8 cellular contexts compared by ENCODE assay signal in the genomic region with DNA sequence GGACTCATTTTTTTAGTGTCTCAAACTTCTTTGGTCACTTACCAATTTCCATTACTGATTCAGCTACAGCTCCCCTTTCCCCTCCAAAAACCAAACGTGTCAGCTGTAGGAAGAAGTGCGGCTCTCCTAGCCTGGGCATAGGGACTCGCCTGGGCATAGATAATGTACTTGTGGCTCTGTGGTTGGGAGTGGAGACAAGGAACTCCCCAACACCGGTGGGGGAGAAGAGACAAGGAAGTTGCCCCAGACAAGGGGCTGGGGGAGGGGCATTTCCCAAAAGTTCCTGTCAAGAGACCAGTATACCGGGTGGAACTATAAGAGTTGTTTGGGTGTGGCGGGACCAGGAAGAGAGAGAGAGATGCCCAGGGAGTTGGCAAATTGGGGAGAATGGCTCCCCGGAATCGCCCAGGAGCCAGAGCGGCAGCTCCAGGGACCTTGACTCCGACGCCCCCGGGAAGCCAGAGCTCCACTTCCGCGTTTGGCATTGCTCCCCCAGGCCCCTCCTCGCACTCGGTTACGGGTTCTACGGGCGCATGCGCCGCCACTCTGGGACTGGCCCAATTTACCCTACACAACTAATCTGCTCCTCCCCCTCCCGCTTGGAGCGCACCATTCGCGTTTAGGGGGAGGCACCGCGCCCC. TPM values are rescaled to one million over a fixed set of nuclear protein-coding genes. Genes with fewer than 3 reads are reported as not detected.
DNase-seq lines count a peak whose midpoint lies in the region; ATAC-seq lines count a peak whose summit lies in the region.

No MANE protein-coding gene starts in this region.

- H3K4me3 ChIP-seq in esophagus (ENCODE audit: low read depth in 1 of 2, low read length in 2 of 2) (peak overlapping the region; percentile 68 to 92), muscle layer of colon (ENCODE audit: low read depth in 1 of 2, low read length in 2 of 2) (peak overlapping the region; percentile 82 to 86)

- DNase-seq in Caki2 (ENCODE audit: low read depth) (peak; percentile 97), HPDE6-E6E7 (ENCODE audit: extremely low spot score) (peak; percentile 88), NOMO-1 treated with DMSO at 0.1 percent for 48 hours (lab: John Stamatoyannopoulos, UW; ENCODE audit: unreplicated experiment) (peak; percentile 96)
- DNase-seq in activated CD8-positive, alpha-beta memory T cell treated with anti-CD3 and anti-CD28 coated beads, Interleukin-2, amount 50 U/mL, for 48 hours: peak; percentile 95
- peak; percentile 90 for DNase-seq in stimulated activated CD8-positive, alpha-beta memory T cell treated with anti-CD3 and anti-CD28 coated beads, Interleukin-7, amount 100 ng/mL, for 24 hours (ENCODE audit: low read depth)

- H3K27ac ChIP-seq in esophagus (ENCODE audit: low read depth in 2 of 2, low read length in 1 of 2) (peak overlapping the region; percentile 95 to 99), muscle layer of colon (ENCODE audit: low read depth, low read length) (peak overlapping the region; percentile 96)

- H3K36me3 ChIP-seq in esophagus (ENCODE audit: control insufficient read depth in 2 of 2, insufficient read depth in 2 of 2, low read length in 1 of 2) (no peaks in the 10 kb centered on the region), muscle layer of colon (ENCODE audit: insufficient read depth, low read length) (no peaks in the 10 kb centered on the region)

- 0 to 1% methylated on average over 27 of the region's 27 CpGs for WGBS in esophagus, 2 donors

- peaks cover 2 to 7% of the 10 kb centered on the region in 2 donors for H3K4me1 ChIP-seq in esophagus (ENCODE audit: control insufficient read depth in 2 of 2, insufficient read depth in 2 of 2, low read length in 1 of 2)
- peaks cover 34% of the 10 kb centered on the region for H3K4me1 ChIP-seq in muscle layer of colon (ENCODE audit: insufficient read depth, low read length)

- in situ Hi-C loops in Caki2 (cut with HindIII; ENCODE audit: low pct_unique_long_range_greater_than_20kb, low sequenced_read_pairs): no loop called here

- peak overlapping the region; percentile 94 for H3K9ac ChIP-seq in muscle layer of colon (ENCODE audit: low read length)

- H3K27me3 ChIP-seq in esophagus (ENCODE audit: control insufficient read depth in 1 of 2, insufficient read depth in 2 of 2, low read length in 2 of 2) (no peaks in the 10 kb centered on the region), muscle layer of colon (ENCODE audit: control insufficient read depth in 1 of 2, insufficient read depth in 2 of 2, low read length in 2 of 2) (no peaks in the 10 kb centered on the region)

- H3K9me3 ChIP-seq in esophagus (ENCODE audit: control insufficient read depth in 2 of 2, insufficient read depth in 1 of 2, low read depth in 1 of 2, low read length in 1 of 2): no peaks in the 10 kb centered on the region
- no peaks in the 10 kb centered on the region for H3K9me3 ChIP-seq in muscle layer of colon (ENCODE audit: low read length)

- peak; percentile 41 for ATAC-seq in GM19468 (IDR thresholded peaks at IDR 0.05; ENCODE audit: extremely low read depth, unreplicated experiment)

RNA-seq across cellular contexts. Expression of a gene that starts 0.9 kb away (rescaled TPM):
- total RNA-seq in Caki2 (2014; rRNA removed; shearing (Covaris generic); ENCODE audit: low replicate concordance): 16.0 and 29.4 TPM in 2 replicates
- polyA plus RNA-seq in esophagus: 10 to 100 TPM; 20.6 to 21.9 TPM

Comparison
In these comparisons a context has a peak if more than half of its experiments do, and no peak if none do; other contexts are left out.
1. Peak in every context shown above with its lines: DNase-seq, ATAC-seq, H3K4me3 ChIP-seq and H3K27ac ChIP-seq.